In the genomic region with DNA sequence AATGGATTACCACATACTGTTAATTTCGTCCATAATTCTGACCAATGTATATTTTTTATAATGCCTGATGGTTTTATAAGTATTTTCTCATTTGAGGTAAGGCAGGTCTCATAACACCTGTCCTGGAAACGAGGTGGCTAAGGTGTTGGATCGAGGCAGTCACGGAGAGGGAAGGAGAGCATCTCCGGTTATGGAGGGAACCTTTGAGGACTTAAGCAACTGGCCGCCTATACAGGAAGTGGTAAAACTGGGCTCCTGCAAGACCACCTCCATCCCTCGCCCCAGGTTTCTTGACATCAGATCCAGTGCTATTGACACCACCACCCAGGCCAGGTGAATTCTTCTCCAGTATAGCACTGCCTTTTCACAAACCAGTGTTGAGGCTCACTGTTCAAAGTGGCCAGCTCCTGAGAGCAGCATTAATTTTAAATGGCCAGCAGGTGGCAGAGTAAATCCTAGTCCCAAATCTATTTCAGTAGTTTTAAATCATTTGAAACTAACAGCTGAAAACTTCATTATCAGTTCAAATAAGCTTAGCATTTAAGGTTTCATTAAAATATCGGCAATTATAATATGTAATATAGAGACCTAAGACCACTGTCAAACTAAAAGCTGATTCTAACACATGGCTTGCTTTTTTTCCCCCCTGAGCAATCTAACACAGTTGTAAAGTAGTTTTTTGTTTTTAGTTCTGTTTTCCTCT, we compare ENCODE assay signal across 9 cellular contexts.
A peak's percentile ranks its signal among the peaks of the same experiment; 100 is the strongest.
DNase-seq lines count a peak whose midpoint lies in the region; ATAC-seq and TF ChIP-seq lines count a peak whose summit lies in the region.
"Had no signal": no experiment of that assay in that cellular context is flagged by ENCODE, and none has a peak within 500 bp of the region (broad histone marks: within the 10 kb centered on the region; RNA-seq: fewer than 3 reads in every experiment).

No MANE protein-coding gene starts in this region.

- ATAC-seq in GM21576 (IDR thresholded peaks at IDR 0.05; ENCODE audit: unreplicated experiment), result peak; percentile 75
- no peak for ATAC-seq in GM19467 (IDR thresholded peaks at IDR 0.05; ENCODE audit: unreplicated experiment)

- DNase-seq in activated CD4-positive, alpha-beta T cell treated with anti-CD3 and anti-CD28 coated beads for 48 hours, result peak; percentile 28
- no peak for DNase-seq in activated CD4-positive, alpha-beta T cell treated with anti-CD3 and anti-CD28 coated beads for 1 hour
- DNase-seq in NCI-H1092 (lab: John Stamatoyannopoulos, UW) (peak; percentile 51), SW480 (ENCODE audit: low spot score) (peak; percentile 27), fibroblast of pulmonary artery (ENCODE audit: low read depth) (peak; percentile 65), neural progenitor cell (ENCODE audit: low spot score) (peak; percentile 75)

- no peaks in the 10 kb centered on the region for H3K36me3 ChIP-seq in neural progenitor cell

- peak overlapping the region; percentile 66 for H3K4me3 Mint-ChIP-seq in neural progenitor cell
- H3K4me3 Mint-ChIP-seq: activated naive CD4-positive, alpha-beta T cell treated with anti-CD3 and anti-CD28 coated beads, Interleukin-2, amount 50 U/mL, for 24 hours had no signal

- peaks cover 17% of the 10 kb centered on the region for H3K27me3 Mint-ChIP-seq in neural progenitor cell (ENCODE audit: insufficient read depth, low read depth)

- peak overlapping the region; percentile 75 for H3K4me2 ChIP-seq in neural progenitor cell

- no peak overlapping the region for H3K27ac Mint-ChIP-seq in neural progenitor cell
- H3K27ac Mint-ChIP-seq: activated naive CD4-positive, alpha-beta T cell treated with anti-CD3 and anti-CD28 coated beads, Interleukin-2, amount 50 U/mL, for 24 hours had no signal

- H3K9me3 Mint-ChIP-seq in neural progenitor cell, result no peaks in the 10 kb centered on the region
- H3K9me3 Mint-ChIP-seq: activated naive CD4-positive, alpha-beta T cell treated with anti-CD3 and anti-CD28 coated beads, Interleukin-2, amount 50 U/mL, for 24 hours had no signal

- no peak overlapping the region for H3K4me3 ChIP-seq in fibroblast of pulmonary artery (replicated peaks; ENCODE audit: low read depth, low read length)
- peak overlapping the region; percentile 21 for H3K4me3 ChIP-seq in neural progenitor cell

- H3K9ac ChIP-seq in neural progenitor cell, result no peak overlapping the region

- H3F3A ChIP-seq in neural progenitor cell (ENCODE audit: low read depth), result peaks cover 42% of the 10 kb centered on the region

- peaks cover 89% of the 10 kb centered on the region for H3K4me1 ChIP-seq in neural progenitor cell

- peak; percentile 63 for TF ChIP-seq CTCF in fibroblast of pulmonary artery (IDR thresholded peaks at IDR 0.05; ENCODE audit: low read length, missing control alignments)
- peak; percentile 80 for TF ChIP-seq CTCF in neural progenitor cell (IDR thresholded peaks at IDR 0.05)

- peak overlapping the region; percentile 28 for H2AFZ ChIP-seq in neural progenitor cell (replicated peaks)

- H3K36me3 Mint-ChIP-seq in neural progenitor cell, result no peaks in the 10 kb centered on the region
- H3K36me3 Mint-ChIP-seq: activated naive CD4-positive, alpha-beta T cell treated with anti-CD3 and anti-CD28 coated beads, Interleukin-2, amount 50 U/mL, for 24 hours had no signal

- peaks cover 11% of the 10 kb centered on the region for H3K27me3 ChIP-seq in neural progenitor cell

- H3K9me3 ChIP-seq in neural progenitor cell (ENCODE audit: low read depth), result no peaks in the 10 kb centered on the region

- no peaks in the 10 kb centered on the region for H3K79me2 ChIP-seq in neural progenitor cell (ENCODE audit: low read depth)

- H3K4me1 Mint-ChIP-seq in neural progenitor cell, result peaks cover 46% of the 10 kb centered on the region

- H4K20me1 ChIP-seq in neural progenitor cell (ENCODE audit: low read depth), result no peaks in the 10 kb centered on the region

- H3K27ac ChIP-seq in neural progenitor cell, result peak overlapping the region; percentile 59
